8 cellular contexts compared by ENCODE assay signal in genomic region chr1:24643362-24644346, GRCh38. TPM values are rescaled to one million over a fixed set of nuclear protein-coding genes. Genes with fewer than 3 reads are reported as not detected.
DNase-seq lines count a peak whose midpoint lies in the region; ATAC-seq and TF ChIP-seq lines count a peak whose summit lies in the region.

No MANE protein-coding gene starts in this region.

- no peak for TF ChIP-seq CTCF in lower lobe of right lung (IDR thresholded peaks at IDR 0.05)

- peak overlapping the region; percentile 86 for H3K4me3 ChIP-seq in CD4-positive, CD25-positive, alpha-beta regulatory T cell (ENCODE audit: low read depth, low read length)
- H3K4me3 ChIP-seq in lower lobe of right lung (peak overlapping the region; percentile 95), subcutaneous abdominal adipose tissue (ENCODE audit: low read depth in 1 of 5, low read length in 5 of 5) (peak overlapping the region; percentile 72 to 98 (median 91))

- H3K36me3 ChIP-seq in CD4-positive, CD25-positive, alpha-beta regulatory T cell (ENCODE audit: control insufficient read depth, insufficient read depth, low read length) = peaks cover 28% of the 10 kb centered on the region
- H3K36me3 ChIP-seq in lower lobe of right lung (peaks cover 35% of the 10 kb centered on the region), subcutaneous abdominal adipose tissue (ENCODE audit: control insufficient read depth in 5 of 5, insufficient read depth in 5 of 5, low read length in 5 of 5) (peaks cover 22 to 28% (median 24%) of the 10 kb centered on the region in 5 donors)

- peak overlapping the region; percentile 94 for H3K27ac ChIP-seq in CD4-positive, CD25-positive, alpha-beta regulatory T cell (ENCODE audit: insufficient read depth, low read length, poor library complexity, severe bottlenecking)
- peak overlapping the region; percentile 93 for H3K27ac ChIP-seq in lower lobe of right lung
- H3K27ac ChIP-seq in subcutaneous abdominal adipose tissue (ENCODE audit: low read depth, low read length) = peak overlapping the region; percentile 76

- H3K9me3 ChIP-seq in CD4-positive, CD25-positive, alpha-beta regulatory T cell (ENCODE audit: control insufficient read depth in 2 of 2, low read length in 2 of 2) = no peaks in the 10 kb centered on the region
- no peaks in the 10 kb centered on the region for H3K9me3 ChIP-seq in lower lobe of right lung
- no peaks in the 10 kb centered on the region for H3K9me3 ChIP-seq in subcutaneous abdominal adipose tissue (ENCODE audit: control insufficient read depth in 5 of 5, low read length in 5 of 5)

- peaks cover 38 to 60% (median 52%) of the 10 kb centered on the region in 4 donors for H3K4me1 Mint-ChIP-seq in CD4-positive, CD25-positive, alpha-beta regulatory T cell
- peaks cover 51 to 61% (median 58%) of the 10 kb centered on the region in 3 donors for H3K4me1 Mint-ChIP-seq in T-cell
- H3K4me1 Mint-ChIP-seq in dendritic cell treated with granulocyte-macrophage colony-stimulating factor and Interleukin-4, amounts not matched to agents 40 ng/mL and 50 ng/mL, for 4 days (ENCODE audit: low read depth) = peaks cover 47% of the 10 kb centered on the region

- H3K27ac Mint-ChIP-seq in CD4-positive, CD25-positive, alpha-beta regulatory T cell = peak overlapping the region; percentile 92 to 97 (median 92)
- H3K27ac Mint-ChIP-seq in T-cell = peak overlapping the region; percentile 73 to 99
- H3K27ac Mint-ChIP-seq in dendritic cell treated with granulocyte-macrophage colony-stimulating factor and Interleukin-4, amounts not matched to agents 40 ng/mL and 50 ng/mL, for 4 days = peak overlapping the region; percentile 90

- peaks cover 32% of the 10 kb centered on the region for H3K4me1 ChIP-seq in CD4-positive, CD25-positive, alpha-beta regulatory T cell (ENCODE audit: control insufficient read depth, insufficient read depth, low read length, poor library complexity, severe bottlenecking)
- peaks cover 41% of the 10 kb centered on the region for H3K4me1 ChIP-seq in lower lobe of right lung
- H3K4me1 ChIP-seq in subcutaneous abdominal adipose tissue (ENCODE audit: control insufficient read depth in 5 of 5, insufficient read depth in 5 of 5, low read length in 5 of 5) = peaks cover 7 to 32% (median 29%) of the 10 kb centered on the region in 5 donors

- H3K9me3 Mint-ChIP-seq in CD4-positive, CD25-positive, alpha-beta regulatory T cell = no peaks in the 10 kb centered on the region
- H3K9me3 Mint-ChIP-seq in T-cell = no peaks in the 10 kb centered on the region
- H3K9me3 Mint-ChIP-seq in dendritic cell treated with granulocyte-macrophage colony-stimulating factor and Interleukin-4, amounts not matched to agents 40 ng/mL and 50 ng/mL, for 4 days = no peaks in the 10 kb centered on the region

- intact Hi-C loops in dendritic cell treated with granulocyte-macrophage colony-stimulating factor and Interleukin-4, amounts not matched to agents 40 ng/mL and 50 ng/mL, for 4 days (cut with micrococcal nuclease) = loop anchor here (2.0 to 5.0 kb wide), 3 partner anchors 104 to 589 kb away; partner anchors contain the start of genes CLIC4, NIPAL3 and SYF2
- intact Hi-C loops in lower lobe of right lung (cut with DNase I) = no loop called here

- H3K27me3 ChIP-seq in CD4-positive, CD25-positive, alpha-beta regulatory T cell (ENCODE audit: control insufficient read depth, insufficient read depth, low read length) = no peaks in the 10 kb centered on the region
- H3K27me3 ChIP-seq in lower lobe of right lung (ENCODE audit: low read depth) (no peaks in the 10 kb centered on the region), subcutaneous abdominal adipose tissue (ENCODE audit: control insufficient read depth in 5 of 5, insufficient read depth in 4 of 5, low read length in 5 of 5) (no peaks in the 10 kb centered on the region)

- H3K36me3 Mint-ChIP-seq in CD4-positive, CD25-positive, alpha-beta regulatory T cell = peaks cover 15% of the 10 kb centered on the region
- H3K36me3 Mint-ChIP-seq in T-cell = peaks cover 32% of the 10 kb centered on the region
- H3K36me3 Mint-ChIP-seq in dendritic cell treated with granulocyte-macrophage colony-stimulating factor and Interleukin-4, amounts not matched to agents 40 ng/mL and 50 ng/mL, for 4 days (ENCODE audit: low read depth) = peaks cover 61% of the 10 kb centered on the region

- H3K27me3 Mint-ChIP-seq in CD4-positive, CD25-positive, alpha-beta regulatory T cell = no peaks in the 10 kb centered on the region
- H3K27me3 Mint-ChIP-seq in T-cell = no peaks in the 10 kb centered on the region
- H3K27me3 Mint-ChIP-seq in dendritic cell treated with granulocyte-macrophage colony-stimulating factor and Interleukin-4, amounts not matched to agents 40 ng/mL and 50 ng/mL, for 4 days = no peaks in the 10 kb centered on the region

- ATAC-seq in CD4-positive, CD25-positive, alpha-beta regulatory T cell (ENCODE audit: low read depth in 2 of 2) = peak; percentile 1 to 2
- ATAC-seq in GM18909 (IDR thresholded peaks at IDR 0.05; ENCODE audit: poor library complexity, unreplicated experiment) = peak; percentile 17
- ATAC-seq in HG03196 (IDR thresholded peaks at IDR 0.05; ENCODE audit: unreplicated experiment) = peak; percentile 23
- peak; percentile 10 to 22 (median 18) for ATAC-seq in T-cell (replicated peaks in 1 of 4)
- ATAC-seq in lower lobe of right lung = peak; percentile 37 to 50

- H3K4me3 Mint-ChIP-seq in CD4-positive, CD25-positive, alpha-beta regulatory T cell = peak overlapping the region; percentile 94 to 98 (median 96)
- H3K4me3 Mint-ChIP-seq in T-cell = peak overlapping the region; percentile 82 to 97 (median 93)
- H3K4me3 Mint-ChIP-seq in dendritic cell treated with granulocyte-macrophage colony-stimulating factor and Interleukin-4, amounts not matched to agents 40 ng/mL and 50 ng/mL, for 4 days = peak overlapping the region; percentile 82

- CTCF ChIA-PET in T-cell (lab: Charles Lee) = no interaction called here

- peak in 1 of 3 donors; percentile 39 for DNase-seq in CD4-positive, CD25-positive, alpha-beta regulatory T cell
- DNase-seq in T-cell = peak in 12 of 34 experiments; percentile 2 to 42 (median 10)
- DNase-seq in lower lobe of right lung = no peak
- no peak for DNase-seq in cerebellar nuclear complex (lab: John Stamatoyannopoulos, UW)

- H3K9ac ChIP-seq in subcutaneous abdominal adipose tissue (ENCODE audit: low read length in 5 of 5) = peak overlapping the region; percentile 69 to 95 (median 89)

- POLR2A ChIA-PET in T-cell (lab: Charles Lee) = interaction anchor here (0.6 to 1.4 kb wide), 5 partner anchors 10 to 1302 kb away, joined by 3 read pairs; partner anchors contain the start of gene GRHL3 (in 1 of the 2)

RNA-seq across cellular contexts. Expression of gene SRRM1, which starts 0.6 kb away (rescaled TPM):
- 284 TPM for total RNA-seq in CD4-positive, CD25-positive, alpha-beta regulatory T cell
- polyA plus RNA-seq in CD4-positive, CD25-positive, alpha-beta regulatory T cell = 100 to 1,000 TPM in 1 of 4 donors, 10 to 100 TPM in 3; 85.5 to 120 (median 91.6) TPM
- total RNA-seq in T-cell = 100 to 1,000 TPM; 158 to 303 (median 181) TPM
- 115 TPM for total RNA-seq in lower lobe of right lung
